ENCODE assay signal across 19 cellular contexts in genomic region chr3:37031115-37031682, GRCh38. TPM values are rescaled to one million over a fixed set of nuclear protein-coding genes. Genes with fewer than 3 reads are reported as not detected.
DNase-seq lines count a peak whose midpoint lies in the region; ATAC-seq, FAIRE-seq and TF ChIP-seq lines count a peak whose summit lies in the region.
"Had no signal": no experiment of that assay in that cellular context is flagged by ENCODE, and none has a peak within 500 bp of the region (broad histone marks: within the 10 kb centered on the region; RNA-seq: fewer than 3 reads in every experiment).

No MANE protein-coding gene starts in this region.

- H2BK120ac ChIP-seq in trophoblast cell (ENCODE audit: insufficient read depth, low read length, poor library complexity): no peak overlapping the region

- peak; percentile 20 for DNase-seq in astrocyte (ENCODE audit: low read depth)
- DNase-seq in Right ventricle myocardium superior: no peak
- DNase-seq in trophoblast cell: no peak
- no peak for DNase-seq in upper lobe of left lung
- DNase-seq in mesenteric fat pad (ENCODE audit: low spot score): no peak
- no peak for DNase-seq in Caco-2
- no peak for DNase-seq in osteoblast (ENCODE audit: insufficient read length, low spot score, missing footprints)
- DNase-seq: activated CD4-positive, alpha-beta memory T cell treated with anti-CD3 and anti-CD28 coated beads, Interleukin-2, amount 10 ng/mL, durations not matched to agents 7 days and 5 days; activated naive CD4-positive, alpha-beta T cell treated with anti-CD3 and anti-CD28 coated beads, Interleukin-2, amount 10 ng/mL, durations not matched to agents 7 days and 5 days; activated T-cell treated with anti-CD3 and anti-CD28 coated beads, Interleukin-2, amount 50 U/mL, for 1 hour; Calu3; glutamatergic neuron; naive thymus-derived CD4-positive, alpha-beta T cell; PC-3; SJCRH30; T-helper 2 cell; WERI-Rb-1 had no signal

- H3K27me3 Mint-ChIP-seq in astrocyte (ENCODE audit: low read depth, unreplicated experiment) (no peaks in the 10 kb centered on the region), Caco-2 (ENCODE audit: insufficient read depth, unreplicated experiment) (no peaks in the 10 kb centered on the region)
- H3K27me3 Mint-ChIP-seq: activated CD4-positive, alpha-beta memory T cell treated with anti-CD3 and anti-CD28 coated beads, Interleukin-2, amount 10 ng/mL, durations not matched to agents 7 days and 5 days; activated naive CD4-positive, alpha-beta T cell treated with anti-CD3 and anti-CD28 coated beads, Interleukin-2, amount 10 ng/mL, durations not matched to agents 7 days and 5 days; dendritic cell treated with granulocyte-macrophage colony-stimulating factor and Interleukin-4, amounts not matched to agents 40 ng/mL and 50 ng/mL, for 4 days; naive thymus-derived CD4-positive, alpha-beta T cell had no signal

- CTCF ChIA-PET in Caco-2 (lab: Charles Lee): no interaction called here

- H3K27ac Mint-ChIP-seq in astrocyte (ENCODE audit: unreplicated experiment) (no peak overlapping the region), Caco-2 (ENCODE audit: unreplicated experiment) (no peak overlapping the region)
- H3K27ac Mint-ChIP-seq: activated CD4-positive, alpha-beta memory T cell treated with anti-CD3 and anti-CD28 coated beads, Interleukin-2, amount 10 ng/mL, durations not matched to agents 7 days and 5 days; activated naive CD4-positive, alpha-beta T cell treated with anti-CD3 and anti-CD28 coated beads, Interleukin-2, amount 10 ng/mL, durations not matched to agents 7 days and 5 days; dendritic cell treated with granulocyte-macrophage colony-stimulating factor and Interleukin-4, amounts not matched to agents 40 ng/mL and 50 ng/mL, for 4 days; naive thymus-derived CD4-positive, alpha-beta T cell had no signal

- no peak overlapping the region for H2BK5ac ChIP-seq in trophoblast cell (ENCODE audit: low read depth, low read length, poor library complexity)

- H4K20me1 ChIP-seq in astrocyte (ENCODE audit: insufficient read depth, low read length) (peaks cover 5% of the 10 kb centered on the region), osteoblast (ENCODE audit: insufficient read depth, low read length) (no peaks in the 10 kb centered on the region)

- H3K79me1 ChIP-seq in trophoblast cell (ENCODE audit: low read length): no peaks in the 10 kb centered on the region

- H3K36me3 ChIP-seq in astrocyte (ENCODE audit: insufficient read depth, low read length) (peaks cover 46% of the 10 kb centered on the region), trophoblast cell (ENCODE audit: control insufficient read depth in 1 of 2, insufficient read depth in 2 of 2, low read length in 2 of 2) (peaks cover 32 to 45% of the 10 kb centered on the region in 2 experiments), upper lobe of left lung (peaks cover 6 to 91% (median 50%) of the 10 kb centered on the region in 4 donors), Caco-2 (ENCODE audit: control insufficient read depth, insufficient read depth, low read length) (peaks cover 2% of the 10 kb centered on the region), osteoblast (ENCODE audit: insufficient read depth, low read length) (peaks cover 50% of the 10 kb centered on the region)

- TF ChIP-seq CTCF in astrocyte (IDR thresholded peaks at IDR 0.05; ENCODE audit: insufficient read depth, low read depth, low read length): no peak
- TF ChIP-seq CTCF in upper lobe of left lung (IDR thresholded peaks at IDR 0.05): no peak
- TF ChIP-seq CTCF in Caco-2 (IDR thresholded peaks at IDR 0.05; ENCODE audit: insufficient read depth in 1 of 2, low read depth in 1 of 2, low read length in 1 of 2, severe bottlenecking in 1 of 2, unreplicated experiment in 1 of 2): no peak
- no peak for TF ChIP-seq CTCF in osteoblast (IDR thresholded peaks at IDR 0.05; ENCODE audit: extremely low read depth, low read depth, low read length)

- H3K79me2 ChIP-seq in astrocyte (ENCODE audit: insufficient read depth, low read length) (no peaks in the 10 kb centered on the region), trophoblast cell (ENCODE audit: control insufficient read depth, insufficient read depth, low read length, poor library complexity) (no peaks in the 10 kb centered on the region), osteoblast (ENCODE audit: insufficient read depth, low read length) (no peaks in the 10 kb centered on the region)
- H3K79me2 ChIP-seq: parathyroid adenoma had no signal

- H3K9ac ChIP-seq in astrocyte (ENCODE audit: low read length): no peak overlapping the region
- H3K9ac ChIP-seq in trophoblast cell (ENCODE audit: low read length): peak overlapping the region; percentile 12
- H3K9ac ChIP-seq: parathyroid adenoma had no signal

- intact Hi-C loops in Right ventricle myocardium superior (cut with DNase I) (no loop called here), Caco-2 (cut with micrococcal nuclease; ENCODE audit: unreplicated experiment) (no loop called here)

- POLR2A ChIA-PET in Caco-2 (lab: Charles Lee): no interaction called here

- H3K9me3 ChIP-seq in astrocyte (ENCODE audit: insufficient read depth, low read depth, low read length): peaks cover 6% of the 10 kb centered on the region
- peaks cover 2% of the 10 kb centered on the region for H3K9me3 ChIP-seq in trophoblast cell (ENCODE audit: insufficient read depth, low read depth, low read length)
- no peaks in the 10 kb centered on the region for H3K9me3 ChIP-seq in upper lobe of left lung
- H3K9me3 ChIP-seq in Caco-2: no peaks in the 10 kb centered on the region
- H3K9me3 ChIP-seq in osteoblast (ENCODE audit: low read depth, low read length): peaks cover 6% of the 10 kb centered on the region
- H3K9me3 ChIP-seq: SJCRH30 had no signal

- H3K4me3 ChIP-seq in astrocyte (ENCODE audit: insufficient read depth, low read depth, low read length) (no peak overlapping the region), trophoblast cell (ENCODE audit: low read depth, low read length) (no peak overlapping the region), upper lobe of left lung (no peak overlapping the region), Caco-2 (ENCODE audit: low read depth, low read length) (no peak overlapping the region), osteoblast (ENCODE audit: insufficient read depth, low read length) (no peak overlapping the region)
- H3K4me3 ChIP-seq: SJCRH30 had no signal

- H2BK12ac ChIP-seq in trophoblast cell (ENCODE audit: low read length): no peak overlapping the region

- no peak overlapping the region for H3K23ac ChIP-seq in trophoblast cell (ENCODE audit: low read length)

- no peaks in the 10 kb centered on the region for H3K4me1 ChIP-seq in astrocyte (ENCODE audit: insufficient read depth, low read length)
- no peaks in the 10 kb centered on the region for H3K4me1 ChIP-seq in trophoblast cell (ENCODE audit: control insufficient read depth in 1 of 2, insufficient read depth in 2 of 2, low read length in 2 of 2)
- peaks cover 0 to 5% (median 4%) of the 10 kb centered on the region in 4 donors for H3K4me1 ChIP-seq in upper lobe of left lung
- H3K4me1 ChIP-seq in Caco-2: no peaks in the 10 kb centered on the region
- peaks cover 3% of the 10 kb centered on the region for H3K4me1 ChIP-seq in osteoblast (ENCODE audit: insufficient read depth, low read length)
- H3K4me1 ChIP-seq: SJCRH30 had no signal

- no peak overlapping the region for H3K27ac ChIP-seq in astrocyte (ENCODE audit: low read depth, low read length)
- H3K27ac ChIP-seq in trophoblast cell (ENCODE audit: low read depth, low read length): no peak overlapping the region
- peak overlapping the region in 2 of 4 donors; percentile 22 to 40 for H3K27ac ChIP-seq in upper lobe of left lung
- no peak overlapping the region for H3K27ac ChIP-seq in osteoblast (ENCODE audit: low read depth, low read length)
- H3K27ac ChIP-seq: parathyroid adenoma, SJCRH30, WERI-Rb-1 had no signal

- no TSS peak for BruUV-seq in Caco-2 (replicated peaks; lab: Mats Ljungman, UMichigan)

- H4K91ac ChIP-seq in trophoblast cell (ENCODE audit: low read depth, low read length): no peak overlapping the region

- no peak for FAIRE-seq in astrocyte (lab: Jason Lieb, UNC)

- TF ChIP-seq EP300 in upper lobe of left lung (IDR thresholded peaks at IDR 0.05): no peak

- H2AK5ac ChIP-seq in trophoblast cell (ENCODE audit: low read length): no peak overlapping the region

- no peak overlapping the region for H3K4ac ChIP-seq in trophoblast cell (ENCODE audit: low read depth, low read length)

- H3K4me3 Mint-ChIP-seq in astrocyte (ENCODE audit: unreplicated experiment) (no peak overlapping the region), Caco-2 (ENCODE audit: unreplicated experiment) (no peak overlapping the region)
- H3K4me3 Mint-ChIP-seq: activated CD4-positive, alpha-beta memory T cell treated with anti-CD3 and anti-CD28 coated beads, Interleukin-2, amount 10 ng/mL, durations not matched to agents 7 days and 5 days; activated naive CD4-positive, alpha-beta T cell treated with anti-CD3 and anti-CD28 coated beads, Interleukin-2, amount 10 ng/mL, durations not matched to agents 7 days and 5 days; dendritic cell treated with granulocyte-macrophage colony-stimulating factor and Interleukin-4, amounts not matched to agents 40 ng/mL and 50 ng/mL, for 4 days; naive thymus-derived CD4-positive, alpha-beta T cell had no signal

- no peak overlapping the region for H3K14ac ChIP-seq in trophoblast cell (ENCODE audit: low read length)

- H4K8ac ChIP-seq in trophoblast cell (ENCODE audit: low read depth, low read length): no peak overlapping the region

- no peak overlapping the region for H4K12ac ChIP-seq in trophoblast cell (ENCODE audit: low read depth, low read length)

- H3K36me3 Mint-ChIP-seq in astrocyte (ENCODE audit: low read depth, unreplicated experiment) (peaks cover 37% of the 10 kb centered on the region), Caco-2 (ENCODE audit: insufficient read depth, unreplicated experiment) (peaks cover 57% of the 10 kb centered on the region)

- no CpG with 5 or more reads among the region's 7 CpGs for WGBS in trophoblast cell (ENCODE audit: extremely low coverage, insufficient coverage, insufficient read length)
- WGBS in upper lobe of left lung, 2 donors: 81 to 90% methylated on average over 7 of the region's 7 CpGs

- H3K9me3 Mint-ChIP-seq in astrocyte (ENCODE audit: unreplicated experiment) (peaks cover 10% of the 10 kb centered on the region), Caco-2 (ENCODE audit: unreplicated experiment) (no peaks in the 10 kb centered on the region)
- H3K9me3 Mint-ChIP-seq: activated CD4-positive, alpha-beta memory T cell treated with anti-CD3 and anti-CD28 coated beads, Interleukin-2, amount 10 ng/mL, durations not matched to agents 7 days and 5 days; activated naive CD4-positive, alpha-beta T cell treated with anti-CD3 and anti-CD28 coated beads, Interleukin-2, amount 10 ng/mL, durations not matched to agents 7 days and 5 days had no signal

- no peaks in the 10 kb centered on the region for H3K27me3 ChIP-seq in astrocyte (ENCODE audit: insufficient read depth, low read length)
- H3K27me3 ChIP-seq in trophoblast cell (ENCODE audit: insufficient read depth, low read length): no peaks in the 10 kb centered on the region
- no peaks in the 10 kb centered on the region for H3K27me3 ChIP-seq in upper lobe of left lung
- no peaks in the 10 kb centered on the region for H3K27me3 ChIP-seq in Caco-2 (replicated peaks; ENCODE audit: control insufficient read depth, insufficient read depth, low read length)
- no peaks in the 10 kb centered on the region for H3K27me3 ChIP-seq in osteoblast (ENCODE audit: insufficient read depth, low read length)
- H3K27me3 ChIP-seq: SJCRH30 had no signal

- H3K4me1 Mint-ChIP-seq in astrocyte (ENCODE audit: low read depth, unreplicated experiment): peaks cover 14% of the 10 kb centered on the region
- no peaks in the 10 kb centered on the region for H3K4me1 Mint-ChIP-seq in Caco-2 (ENCODE audit: low read depth, unreplicated experiment)
- H3K4me1 Mint-ChIP-seq: activated naive CD4-positive, alpha-beta T cell treated with anti-CD3 and anti-CD28 coated beads, Interleukin-2, amount 10 ng/mL, durations not matched to agents 7 days and 5 days had no signal

- peak; percentile 16 for ATAC-seq in Right ventricle myocardium superior (ENCODE audit: poor library complexity)
- peak; percentile 20 to 51 for ATAC-seq in upper lobe of left lung (ENCODE audit: low FRiP score in 2 of 2)
- ATAC-seq: naive thymus-derived CD4-positive, alpha-beta T cell had no signal

- H3K4me2 ChIP-seq in astrocyte (ENCODE audit: low read length): no peak overlapping the region
- no peak overlapping the region for H3K4me2 ChIP-seq in trophoblast cell (ENCODE audit: low read length)
- H3K4me2 ChIP-seq in osteoblast (ENCODE audit: insufficient read depth, low read length): no peak overlapping the region

- no peak for TF ChIP-seq POLR2A in upper lobe of left lung (IDR thresholded peaks at IDR 0.05)

- no peak overlapping the region for H3K18ac ChIP-seq in trophoblast cell (ENCODE audit: low read length)

- no peak overlapping the region for H2AFZ ChIP-seq in astrocyte (ENCODE audit: low read depth, low read length)
- no peak overlapping the region for H2AFZ ChIP-seq in trophoblast cell (ENCODE audit: insufficient read depth, low read length, poor library complexity)
- no peak overlapping the region for H2AFZ ChIP-seq in osteoblast (ENCODE audit: low read length)
- H2AFZ ChIP-seq: parathyroid adenoma had no signal

RNA-seq across cellular contexts. Expression of gene MLH1, which starts 37.9 kb away (rescaled TPM):
- total RNA-seq in astrocyte (32.0 and 34.0 TPM in 2 replicates), Right ventricle myocardium superior (42.7 TPM), upper lobe of left lung (10 to 100 TPM; 31.7 to 97.4 (median 37.2) TPM), mesenteric fat pad (25.0 TPM), Caco-2 (2022) (49.6 and 51.0 TPM in 2 replicates), osteoblast (45.4 and 53.6 TPM in 2 replicates)
- 24.0 and 24.6 TPM in 2 replicates for polyA plus RNA-seq in trophoblast cell (2013)

RNA-seq across cellular contexts. Expression of gene EPM2AIP1, which starts 38.3 kb away (rescaled TPM):
- total RNA-seq in astrocyte (16.5 and 17.4 TPM in 2 replicates), Right ventricle myocardium superior (17.9 TPM), upper lobe of left lung (10 to 100 TPM; 12.5 to 44.0 (median 18.1) TPM), mesenteric fat pad (9.5 TPM), Caco-2 (2022) (12.2 and 18.7 TPM in 2 replicates), osteoblast (22.8 and 28.0 TPM in 2 replicates)
- 9.9 and 10.1 TPM in 2 replicates for polyA plus RNA-seq in trophoblast cell (2013)
